Comparison of ENCODE assay signal across 13 cellular contexts in genomic region chr1:26125946-26126320, GRCh38. TPM values are rescaled to one million over a fixed set of nuclear protein-coding genes. Genes with fewer than 3 reads are reported as not detected.
DNase-seq lines count a peak whose midpoint lies in the region; TF ChIP-seq lines count a peak whose summit lies in the region.
"Had no signal": no experiment of that assay in that cellular context is flagged by ENCODE, and none has a peak within 500 bp of the region (broad histone marks: within the 10 kb centered on the region; RNA-seq: fewer than 3 reads in every experiment).

No MANE protein-coding gene starts in this region.

- POLR2A ChIA-PET in activated CD4-positive, alpha-beta T cell treated with anti-CD3 and anti-CD28 coated beads, Interleukin-2, amount 10 ng/mL, durations not matched to agents 7 days and 5 days (lab: Charles Lee), result interaction anchor here (1.8 kb wide), 1 partner anchor 14 kb away, joined by 9 read pairs; the partner anchor contains the start of gene PDIK1L

- no peaks in the 10 kb centered on the region for H3K27me3 Mint-ChIP-seq in activated CD4-positive, alpha-beta T cell treated with anti-CD3 and anti-CD28 coated beads, Interleukin-2, amount 10 ng/mL, durations not matched to agents 7 days and 5 days

- peaks cover 7% of the 10 kb centered on the region; the same call in 1 of the 2 replicates for H3K36me3 ChIP-seq in SK-N-MC (ENCODE audit: insufficient read depth, low read length)
- H3K36me3 ChIP-seq in suprapubic skin, result no peaks in the 10 kb centered on the region

- CTCF ChIA-PET in activated CD4-positive, alpha-beta T cell treated with anti-CD3 and anti-CD28 coated beads, Interleukin-2, amount 10 ng/mL, durations not matched to agents 7 days and 5 days (lab: Charles Lee), result interaction anchor here (0.7 to 2.6 kb wide), 7 partner anchors 14 to 345 kb away, joined by 3 to 21 read pairs (median 4); partner anchors contain the start of genes PDIK1L and ZNF593

- TF ChIP-seq CTCF in suprapubic skin (IDR thresholded peaks at IDR 0.05), result no peak

- DNase-seq in activated CD4-positive, alpha-beta T cell treated with anti-CD3 and anti-CD28 coated beads, Interleukin-2, amount 10 ng/mL, durations not matched to agents 7 days and 5 days, result no peak
- no peak for DNase-seq in activated CD4-positive, alpha-beta T cell treated with anti-CD3 and anti-CD28 coated beads, Interleukin-2, amount 50 U/mL, for 4 hours
- DNase-seq in SK-N-MC (ENCODE audit: low read depth, low spot score), result no peak
- DNase-seq in epithelial cell of prostate (ENCODE audit: low read depth, low spot score), result no peak
- no peak for DNase-seq in suprapubic skin (ENCODE audit: low spot score in 2 of 2)
- DNase-seq in cerebellum (ENCODE audit: low spot score), result no peak
- DNase-seq in A172 (ENCODE audit: low spot score), result no peak
- no peak for DNase-seq in middle frontal gyrus (ENCODE audit: extremely low spot score, low spot score)
- DNase-seq: occipital lobe had no signal

- H3K36me3 Mint-ChIP-seq in activated CD4-positive, alpha-beta T cell treated with anti-CD3 and anti-CD28 coated beads, Interleukin-2, amount 10 ng/mL, durations not matched to agents 7 days and 5 days (ENCODE audit: low read depth), result peaks cover 31% of the 10 kb centered on the region

- TF ChIP-seq POLR2A in suprapubic skin (IDR thresholded peaks at IDR 0.05), result no peak

- H3K9me3 ChIP-seq in SK-N-MC (ENCODE audit: low read depth, low read length), result no peaks in the 10 kb centered on the region
- H3K9me3 ChIP-seq in suprapubic skin, result no peaks in the 10 kb centered on the region

- peaks cover 65% of the 10 kb centered on the region for H3K4me1 ChIP-seq in suprapubic skin

- H3K27ac ChIP-seq in SK-N-MC (peak overlapping the region; percentile 19; the same call in 1 of the 2 replicates), epithelial cell of prostate (peak overlapping the region; percentile 54), suprapubic skin (peak overlapping the region; percentile 76)

- H3K9me3 Mint-ChIP-seq in activated CD4-positive, alpha-beta T cell treated with anti-CD3 and anti-CD28 coated beads, Interleukin-2, amount 10 ng/mL, durations not matched to agents 7 days and 5 days, result no peaks in the 10 kb centered on the region
- H3K9me3 Mint-ChIP-seq: stimulated activated naive B cell treated with anti-CD40 and anti-IgM and Interleukin-4, amounts not matched to agents 10 μg/mL and 1 μg/mL and 100 μg/mL, for 72 hours had no signal

- WGBS in suprapubic skin, result 51% methylated on average over 1 of the region's 1 CpG

- H3K4me3 ChIP-seq in SK-N-MC, result no peak overlapping the region
- H3K4me3 ChIP-seq in suprapubic skin, result no peak overlapping the region

- H3K4me3 Mint-ChIP-seq in activated CD4-positive, alpha-beta T cell treated with anti-CD3 and anti-CD28 coated beads, Interleukin-2, amount 10 ng/mL, durations not matched to agents 7 days and 5 days, result peak overlapping the region; percentile 80

- peak overlapping the region; percentile 16 for H3K9ac ChIP-seq in SK-N-MC (ENCODE audit: insufficient read length)

- peaks cover 67% of the 10 kb centered on the region for H3K4me1 Mint-ChIP-seq in activated CD4-positive, alpha-beta T cell treated with anti-CD3 and anti-CD28 coated beads, Interleukin-2, amount 10 ng/mL, durations not matched to agents 7 days and 5 days

- no peaks in the 10 kb centered on the region for H3K27me3 ChIP-seq in suprapubic skin

- peak overlapping the region; percentile 99 for H3K27ac Mint-ChIP-seq in activated CD4-positive, alpha-beta T cell treated with anti-CD3 and anti-CD28 coated beads, Interleukin-2, amount 10 ng/mL, durations not matched to agents 7 days and 5 days
- H3K27ac Mint-ChIP-seq: stimulated activated naive B cell treated with anti-CD40 and anti-IgM and Interleukin-4, amounts not matched to agents 10 μg/mL and 1 μg/mL and 100 μg/mL, for 72 hours had no signal

- TF ChIP-seq EP300 in suprapubic skin (IDR thresholded peaks at IDR 0.05), result no peak

RNA-seq across cellular contexts. Expression of gene PDIK1L, which starts 14.3 kb away (rescaled TPM):
- total RNA-seq in activated CD4-positive, alpha-beta T cell treated with anti-CD3 and anti-CD28 coated beads, Interleukin-2, amount 10 ng/mL, durations not matched to agents 7 days and 5 days, result 10 to 100 TPM; 21.0 to 25.8 TPM
- total RNA-seq in suprapubic skin (10 to 100 TPM in 2 of 4 donors, 1 to 10 TPM in 2; 9.1 to 14.1 (median 10.0) TPM), cerebellum (35.5 TPM)
- total RNA-seq in A172 (2014; rRNA removed; shearing (Covaris generic)), result 4.4 and 6.1 TPM in 2 replicates

RNA-seq across cellular contexts. Expression of gene FAM110D, which starts 32.9 kb away (rescaled TPM):
- total RNA-seq in activated CD4-positive, alpha-beta T cell treated with anti-CD3 and anti-CD28 coated beads, Interleukin-2, amount 10 ng/mL, durations not matched to agents 7 days and 5 days, result not detected
- total RNA-seq in suprapubic skin (1 to 10 TPM; 2.4 to 3.6 (median 2.7) TPM), cerebellum (0.64 TPM)
- 0.62 TPM in 1 of 2 replicates, not detected in the other for total RNA-seq in A172 (2014; rRNA removed; shearing (Covaris generic))
- total RNA-seq: T-helper 1 cell treated with Interleukin-12 subunit alpha and Interleukin-12 subunit beta and Interleukin-4 antibody, amounts not matched to agents 30 ng/mL and 1 ng/mL, for 36 hours had no signal

RNA-seq across cellular contexts. Expression of gene C1orf232, which starts 42.8 kb away (rescaled TPM):
- total RNA-seq in activated CD4-positive, alpha-beta T cell treated with anti-CD3 and anti-CD28 coated beads, Interleukin-2, amount 10 ng/mL, durations not matched to agents 7 days and 5 days, result not detected
- not detected for total RNA-seq in suprapubic skin
- not detected for total RNA-seq in cerebellum
- not detected in 2 replicates for total RNA-seq in A172 (2014; rRNA removed; shearing (Covaris generic))
- total RNA-seq: Daoy; fibroblast of villous mesenchyme; occipital lobe; T-helper 1 cell treated with Interleukin-12 subunit alpha and Interleukin-12 subunit beta and Interleukin-4 antibody, amounts not matched to agents 30 ng/mL and 1 ng/mL, for 36 hours had no signal

RNA-seq across cellular contexts. Expression of gene ZNF593, which starts 43.8 kb away (rescaled TPM):
- 10 to 100 TPM; 27.3 to 28.6 TPM for total RNA-seq in activated CD4-positive, alpha-beta T cell treated with anti-CD3 and anti-CD28 coated beads, Interleukin-2, amount 10 ng/mL, durations not matched to agents 7 days and 5 days
- 10 to 100 TPM; 15.3 to 53.4 (median 28.3) TPM for total RNA-seq in suprapubic skin
- total RNA-seq in cerebellum, result 11.6 TPM
- 12.9 and 18.1 TPM in 2 replicates for total RNA-seq in A172 (2014; rRNA removed; shearing (Covaris generic))

RNA-seq across cellular contexts. Expression of gene ZNF593OS, which starts 45.7 kb away (rescaled TPM):
- total RNA-seq in activated CD4-positive, alpha-beta T cell treated with anti-CD3 and anti-CD28 coated beads, Interleukin-2, amount 10 ng/mL, durations not matched to agents 7 days and 5 days, result not detected
- total RNA-seq in suprapubic skin, result not detected
- total RNA-seq in cerebellum, result 1.5 TPM
- not detected in 2 replicates for total RNA-seq in A172 (2014; rRNA removed; shearing (Covaris generic))
- total RNA-seq: Daoy; fibroblast of villous mesenchyme; occipital lobe; T-helper 1 cell treated with Interleukin-12 subunit alpha and Interleukin-12 subunit beta and Interleukin-4 antibody, amounts not matched to agents 30 ng/mL and 1 ng/mL, for 36 hours had no signal

Comparison
In these comparisons a context has a peak if more than half of its experiments do, and no peak if none do; other contexts are left out.
1. H3K27ac ChIP-seq: peak in every context shown above with its lines; median percentile 76 in suprapubic skin; 54 in epithelial cell of prostate; 19 in SK-N-MC.